30 cellular contexts compared by ENCODE assay signal in genomic region chr11:130399196-130399595, GRCh38. TPM values are rescaled to one million over a fixed set of nuclear protein-coding genes. Genes with fewer than 3 reads are reported as not detected.
"Had no signal": no experiment of that assay in that cellular context is flagged by ENCODE, and none has a peak within 500 bp of the region (broad histone marks: within the 10 kb centered on the region; RNA-seq: fewer than 3 reads in every experiment).

No MANE protein-coding gene starts in this region.

- H3K27ac ChIP-seq: left lung, lower lobe of right lung, ovary, prostate gland, testis, thyroid gland, transverse colon, vagina had no signal

- H3K4me3 ChIP-seq: left lung, lower lobe of right lung, ovary, prostate gland, skin epidermis, stomach, testis, thyroid gland, transverse colon, upper lobe of left lung, vagina had no signal

- ATAC-seq: left colon; left lung; lower lobe of right lung; natural killer cell; right cardiac atrium; sciatic nerve; stimulated activated naive B cell treated with anti-CD40 and anti-IgM and Interleukin-4, amounts not matched to agents 10 μg/mL and 1 μg/mL and 100 μg/mL, for 72 hours; stimulated activated naive CD8-positive, alpha-beta T cell treated with anti-CD3 and anti-CD28 coated beads, Interleukin-15, Interleukin-2, amounts not matched to agents 100 U/mL and 50 U/mL, for 24 hours had no signal

- H3K4me1 ChIP-seq: prostate gland, testis, thyroid gland, vagina had no signal

- DNase-seq: hypothalamus; immature natural killer cell; kidney; left colon; left lung; lower lobe of right lung; mammary epithelial cell; mesenchymal stem cell; naive B cell; natural killer cell; nephron progenitor cell; ovary; retina; right cardiac atrium; stimulated activated CD4-positive, alpha-beta T cell treated with anti-CD3 and anti-CD28 coated beads, Interleukin-12 subunit alpha, Interleukin-12 subunit beta, amount 100 ng/mL, for 4 hours; stimulated activated CD4-positive, alpha-beta T cell treated with anti-CD3 and anti-CD28 coated beads, Interleukin-15, amount 100 ng/mL, for 24 hours; stimulated activated CD4-positive, alpha-beta T cell treated with anti-CD3 and anti-CD28 coated beads, Interleukin-2, amount 100 ng/mL, for 24 hours; stimulated activated CD4-positive, alpha-beta T cell treated with anti-CD3 and anti-CD28 coated beads, Interleukin-4, amount 100 ng/mL, for 1 hour; stimulated activated naive B cell treated with anti-CD40 and anti-IgM and Interleukin-4, amounts not matched to agents 10 μg/mL and 1 μg/mL and 100 μg/mL, for 72 hours; stimulated activated naive CD8-positive, alpha-beta T cell treated with anti-CD3 and anti-CD28 coated beads, Interleukin-15, Interleukin-2, amounts not matched to agents 100 U/mL and 50 U/mL, for 24 hours; stomach; testis; thyroid gland; transverse colon; upper lobe of left lung had no signal

- H3K9me3 ChIP-seq: left lung, lower lobe of right lung, ovary, prostate gland, stomach, testis, thyroid gland, transverse colon, upper lobe of left lung, vagina had no signal

- H3K36me3 Mint-ChIP-seq: naive B cell; natural killer cell; stimulated activated naive B cell treated with anti-CD40 and anti-IgM and Interleukin-4, amounts not matched to agents 10 μg/mL and 1 μg/mL and 100 μg/mL, for 72 hours had no signal

- H3K27ac Mint-ChIP-seq: nephron progenitor cell; stimulated activated naive B cell treated with anti-CD40 and anti-IgM and Interleukin-4, amounts not matched to agents 10 μg/mL and 1 μg/mL and 100 μg/mL, for 72 hours had no signal

- H3K27me3 ChIP-seq: ovary, stomach, testis, thyroid gland, transverse colon, upper lobe of left lung, vagina had no signal

- H3K36me3 ChIP-seq: left lung, lower lobe of right lung, ovary, prostate gland, stomach, thyroid gland, transverse colon, upper lobe of left lung, vagina had no signal

- H3K9me3 Mint-ChIP-seq: immature natural killer cell; naive B cell; natural killer cell; stimulated activated naive B cell treated with anti-CD40 and anti-IgM and Interleukin-4, amounts not matched to agents 10 μg/mL and 1 μg/mL and 100 μg/mL, for 72 hours had no signal

- H3K4me3 Mint-ChIP-seq: naive B cell; natural killer cell; nephron progenitor cell; stimulated activated naive B cell treated with anti-CD40 and anti-IgM and Interleukin-4, amounts not matched to agents 10 μg/mL and 1 μg/mL and 100 μg/mL, for 72 hours had no signal

RNA-seq across cellular contexts. Expression of gene ADAMTS8, which starts 29.2 kb away (rescaled TPM):
- total RNA-seq: mononuclear cell, natural killer cell had no signal
- polyA plus RNA-seq: mammary epithelial cell had no signal

RNA-seq across cellular contexts. Expression of gene ADAMTS15, which starts 49.2 kb away (rescaled TPM):
- total RNA-seq: mononuclear cell had no signal
- polyA plus RNA-seq: immature natural killer cell had no signal
